Comparison of ENCODE assay signal across 18 cellular contexts in the genomic region with DNA sequence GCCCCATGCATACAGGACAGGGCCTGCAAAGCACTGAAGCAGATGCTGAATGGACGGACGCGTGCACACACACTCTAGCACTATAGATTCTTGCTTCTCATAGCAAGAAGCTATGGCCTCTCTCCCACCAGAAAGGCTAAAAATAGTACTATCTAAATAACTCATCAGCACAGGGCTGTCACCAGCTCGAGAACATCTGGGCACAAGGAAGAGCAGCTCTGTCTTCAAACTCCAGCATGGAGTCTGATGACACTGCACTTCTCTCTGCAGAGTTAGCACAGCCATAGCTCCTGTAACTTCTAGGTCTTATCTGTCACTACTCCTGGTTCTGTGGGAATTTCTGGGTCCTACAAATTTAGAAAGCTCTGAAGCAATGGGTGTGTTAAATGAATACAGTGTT.
"Had no signal": no experiment of that assay in that cellular context is flagged by ENCODE, and none has a peak within 500 bp of the region (broad histone marks: within the 10 kb centered on the region; RNA-seq: fewer than 3 reads in every experiment).

No MANE protein-coding gene starts in this region.

- FAIRE-seq: RCC 7860 had no signal

- DNase-seq: KBM-7, NCI-H1092, NCI-H1105 treated with DMSO at 0.1 percent for 48 hours, NCI-H1417 treated with DMSO at 0.1 percent for 48 hours, NCI-H146, NCI-H1694 treated with DMSO at 0.1 percent for 48 hours, NCI-H1930, NCI-H2081, NCI-H2107, NCI-H2227 treated with DMSO at 0.1 percent for 48 hours, NCI-H524, NCI-H526 treated with DMSO at 0.1 percent for 48 hours, NCI-H774, SHP77, SK-N-SH, SW 1271 had no signal

- H3K27ac ChIP-seq: RWPE1 had no signal

- H3K9me3 ChIP-seq: SK-N-SH had no signal

- H3K4me2 ChIP-seq: SK-N-SH had no signal

- H3K9ac ChIP-seq: SK-N-SH had no signal
